21 cellular contexts compared by ENCODE assay signal in genomic region chr18:50373531-50373930, GRCh38. TPM values are rescaled to one million over a fixed set of nuclear protein-coding genes. Genes with fewer than 3 reads are reported as not detected.
A peak's percentile ranks its signal among the peaks of the same experiment; 100 is the strongest.
DNase-seq lines count a peak whose midpoint lies in the region; ATAC-seq, FAIRE-seq and TF ChIP-seq lines count a peak whose summit lies in the region.
"Had no signal": no experiment of that assay in that cellular context is flagged by ENCODE, and none has a peak within 500 bp of the region (broad histone marks: within the 10 kb centered on the region; RNA-seq: fewer than 3 reads in every experiment).

No MANE protein-coding gene starts in this region.

- POLR2A ChIA-PET in Caco-2 (lab: Charles Lee) = no interaction called here

- DNase-seq in Caco-2 = no peak
- DNase-seq in endodermal cell = peak; percentile 67
- DNase-seq in EL = no peak
- DNase-seq in RCC 7860 (ENCODE audit: low spot score) = no peak
- DNase-seq: activated naive CD4-positive, alpha-beta T cell treated with anti-CD3 and anti-CD28 coated beads for 36 hours; aorta; CD4-positive, alpha-beta memory T cell; effector memory CD8-positive, alpha-beta T cell; HCEC 1CT; hippocampal formation; Karpas-422; NCI-H1092 treated with DMSO at 0.1 percent for 48 hours; nucleus accumbens; stimulated activated CD4-positive, alpha-beta T cell treated with anti-CD3 and anti-CD28 coated beads, Interleukin-2, amount 100 ng/mL, for 48 hours had no signal

- H3K27ac Mint-ChIP-seq in Caco-2 (ENCODE audit: unreplicated experiment) (peak overlapping the region; percentile 84), endodermal cell (peak overlapping the region; percentile 78)
- H3K27ac Mint-ChIP-seq: effector memory CD8-positive, alpha-beta T cell had no signal

- H3K4me1 Mint-ChIP-seq in Caco-2 (ENCODE audit: low read depth, unreplicated experiment) = no peaks in the 10 kb centered on the region
- H3K4me1 Mint-ChIP-seq in endodermal cell = peaks cover 22% of the 10 kb centered on the region

- H3K9ac ChIP-seq in HUES6 (ENCODE audit: low read length) (peak overlapping the region; percentile 38), endodermal cell (ENCODE audit: extremely low read depth, low read length, poor library complexity, severe bottlenecking) (no peak overlapping the region), mucosa of rectum (ENCODE audit: low read depth in 1 of 2, low read length in 2 of 2) (peak overlapping the region; percentile 24 to 72)

- TF ChIP-seq CTCF in Caco-2 (IDR thresholded peaks at IDR 0.05; ENCODE audit: insufficient read depth in 1 of 2, low read depth in 1 of 2, low read length in 1 of 2, severe bottlenecking in 1 of 2, unreplicated experiment in 1 of 2) = no peak
- TF ChIP-seq CTCF in endodermal cell (conservative IDR thresholded peaks at IDR 0.05) = no peak

- H3K27me3 ChIP-seq in Caco-2 (replicated peaks; ENCODE audit: control insufficient read depth, insufficient read depth, low read length) (no peaks in the 10 kb centered on the region), HUES6 (ENCODE audit: control insufficient read depth, insufficient read depth, low read length) (no peaks in the 10 kb centered on the region), endodermal cell (ENCODE audit: control insufficient read depth, insufficient read depth, low read length, poor library complexity, severe bottlenecking) (no peaks in the 10 kb centered on the region), mucosa of rectum (ENCODE audit: control insufficient read depth in 2 of 2, insufficient read depth in 2 of 2, low read length in 2 of 2) (no peaks in the 10 kb centered on the region)
- H3K27me3 ChIP-seq: vagina had no signal

- no peak for ATAC-seq in GM19035 (IDR thresholded peaks at IDR 0.05; ENCODE audit: unreplicated experiment)
- no peak for ATAC-seq in GM19324 (IDR thresholded peaks at IDR 0.05; ENCODE audit: low FRiP score, unreplicated experiment)
- ATAC-seq: effector memory CD8-positive, alpha-beta T cell; Panc1 had no signal

- H3K27me3 Mint-ChIP-seq in Caco-2 (ENCODE audit: insufficient read depth, unreplicated experiment) = no peaks in the 10 kb centered on the region
- H3K27me3 Mint-ChIP-seq in endodermal cell (ENCODE audit: insufficient read depth) = peaks cover 2% of the 10 kb centered on the region

- H3K36me3 ChIP-seq in Caco-2 (ENCODE audit: control insufficient read depth, insufficient read depth, low read length) (no peaks in the 10 kb centered on the region), HUES6 (ENCODE audit: control insufficient read depth, insufficient read depth, low read length) (peaks cover 18% of the 10 kb centered on the region), endodermal cell (ENCODE audit: control insufficient read depth, insufficient read depth, low read length) (peaks cover 23% of the 10 kb centered on the region), mucosa of rectum (ENCODE audit: control insufficient read depth in 2 of 2, insufficient read depth in 2 of 2, low read length in 2 of 2) (no peaks in the 10 kb centered on the region)
- H3K36me3 ChIP-seq: vagina had no signal

- no peak for FAIRE-seq in RCC 7860 (lab: Jason Lieb, UNC)
- FAIRE-seq: keratinocyte had no signal

- no peaks in the 10 kb centered on the region; the same call in 1 of the 2 replicates for H3K9me3 ChIP-seq in Caco-2
- peaks cover 19% of the 10 kb centered on the region for H3K9me3 ChIP-seq in HUES6 (ENCODE audit: control insufficient read depth, insufficient read depth, low read depth, low read length)
- peaks cover 42% of the 10 kb centered on the region for H3K9me3 ChIP-seq in endodermal cell (ENCODE audit: control insufficient read depth, low read length)
- peaks cover 3 to 6% of the 10 kb centered on the region in 2 donors for H3K9me3 ChIP-seq in mucosa of rectum (ENCODE audit: control insufficient read depth in 2 of 2, low read length in 2 of 2)
- H3K9me3 ChIP-seq: vagina had no signal

- H3K4me3 Mint-ChIP-seq in Caco-2 (ENCODE audit: unreplicated experiment) (peak overlapping the region; percentile 45), endodermal cell (peak overlapping the region; percentile 83)

- WGBS in endodermal cell (ENCODE audit: insufficient coverage in 1 of 2, insufficient read length in 1 of 2), 2 experiments = 80 to 88% methylated on average over 4 to 6 of the region's 6 CpGs

- CTCF ChIA-PET in Caco-2 (lab: Charles Lee) = interaction anchor here (0.6 kb wide), 1 partner anchor 131 kb away, joined by 6 read pairs; no protein-coding TSS in a partner anchor

- H3K36me3 Mint-ChIP-seq in Caco-2 (ENCODE audit: insufficient read depth, unreplicated experiment) (peaks cover 7% of the 10 kb centered on the region), endodermal cell (ENCODE audit: low read depth) (peaks cover 17% of the 10 kb centered on the region)

- H3K4me3 ChIP-seq in Caco-2 (ENCODE audit: low read depth, low read length) (no peak overlapping the region), HUES6 (ENCODE audit: low read depth, low read length) (no peak overlapping the region; the same call in 1 of the 2 replicates), endodermal cell (ENCODE audit: low read length) (peak overlapping the region; percentile 92), mucosa of rectum (ENCODE audit: low read length in 2 of 2) (peak overlapping the region in 1 of 2 donors; percentile 37)

- BruUV-seq in Caco-2 (replicated peaks; lab: Mats Ljungman, UMichigan) = no TSS peak

- H3K27ac ChIP-seq in HUES6 (ENCODE audit: low read depth, low read length) = no peak overlapping the region; the same call in 1 of the 2 replicates
- H3K27ac ChIP-seq in endodermal cell (ENCODE audit: low read depth, low read length) = no peak overlapping the region
- H3K27ac ChIP-seq in mucosa of rectum (ENCODE audit: low read depth in 2 of 2, low read length in 2 of 2) = peak overlapping the region; percentile 95 to 97

- intact Hi-C loops in Caco-2 (cut with micrococcal nuclease; ENCODE audit: unreplicated experiment) = no loop called here

- H3K9me3 Mint-ChIP-seq in Caco-2 (ENCODE audit: unreplicated experiment) (no peaks in the 10 kb centered on the region), endodermal cell (peaks cover 43% of the 10 kb centered on the region)

- H3K4me1 ChIP-seq in Caco-2 = peaks cover 4% of the 10 kb centered on the region
- peaks cover 17% of the 10 kb centered on the region for H3K4me1 ChIP-seq in HUES6 (ENCODE audit: control insufficient read depth, insufficient read depth, low read length)
- peaks cover 3% of the 10 kb centered on the region for H3K4me1 ChIP-seq in endodermal cell (ENCODE audit: control insufficient read depth, insufficient read depth, low read length)
- peaks cover 5 to 17% of the 10 kb centered on the region in 2 donors for H3K4me1 ChIP-seq in mucosa of rectum (ENCODE audit: control insufficient read depth in 2 of 2, insufficient read depth in 2 of 2, low read length in 2 of 2)

RNA-seq across cellular contexts. Expression of gene SKA1, which starts 1.3 kb away (rescaled TPM):
- total RNA-seq in Caco-2 (2022) (31.3 and 32.4 TPM in 2 replicates), endodermal cell (10 to 100 TPM; 26.4 to 70.0 TPM)
- 23.4 TPM for polyA plus RNA-seq in endodermal cell (2013, experiment 1 of 2)
- 22.7 TPM for polyA plus RNA-seq in endodermal cell (2013, experiment 2 of 2)
- polyA plus RNA-seq: aorta had no signal

Comparison
In these comparisons a context has a peak if more than half of its experiments do, and no peak if none do; other contexts are left out.
1. H3K27ac ChIP-seq: peak in mucosa of rectum (2 of 2); none in HUES6 (single experiment) and endodermal cell (single experiment).